28 cellular contexts compared by ENCODE assay signal in the genomic region with DNA sequence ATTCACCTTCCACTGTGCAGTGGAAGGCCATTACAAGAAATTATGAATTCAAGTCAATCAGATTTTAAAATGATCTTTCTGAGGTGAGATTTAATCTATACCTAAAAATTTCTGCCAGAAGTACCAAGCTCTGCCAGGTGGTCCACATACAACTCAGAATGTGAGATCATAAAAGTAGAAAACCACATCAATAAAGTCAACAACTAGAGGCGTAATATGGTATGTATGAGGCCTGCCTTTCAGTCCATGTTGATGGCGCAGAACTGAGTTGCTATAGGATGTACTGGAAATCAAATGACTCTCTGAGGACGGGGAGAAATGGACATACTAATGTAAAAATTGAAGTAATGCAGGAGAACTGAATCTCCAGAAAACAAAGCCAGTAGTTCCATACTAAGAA.
"Had no signal": no experiment of that assay in that cellular context is flagged by ENCODE, and none has a peak within 500 bp of the region (broad histone marks: within the 10 kb centered on the region; RNA-seq: fewer than 3 reads in every experiment).

No MANE protein-coding gene starts in this region.

- H3K27me3 ChIP-seq: stomach, suprapubic skin, testis, thyroid gland, tibial artery, tibial nerve, transverse colon, upper lobe of left lung, upper lobe of right lung, uterus, vagina had no signal

- H3K9me3 Mint-ChIP-seq: stimulated activated effector memory CD8-positive, alpha-beta T cell treated with anti-CD3 and anti-CD28 coated beads, Interleukin-12 subunit alpha, Interleukin-12 subunit beta, amount 100 ng/mL, for 72 hours; stimulated activated naive B cell treated with anti-CD40 and anti-IgM and Interleukin-4, amounts not matched to agents 10 μg/mL and 1 μg/mL and 100 μg/mL, for 72 hours; stimulated activated naive CD8-positive, alpha-beta T cell treated with anti-CD3 and anti-CD28 coated beads, Interleukin-15, amount 100 ng/mL, for 72 hours; type B pancreatic cell had no signal

- H3K4me1 ChIP-seq: stomach, suprapubic skin, testis, thyroid gland, tibial artery, tibial nerve, transverse colon, upper lobe of left lung, upper lobe of right lung, uterus, vagina had no signal

- H3K4me3 Mint-ChIP-seq: stimulated activated effector memory CD8-positive, alpha-beta T cell treated with anti-CD3 and anti-CD28 coated beads, Interleukin-12 subunit alpha, Interleukin-12 subunit beta, amount 100 ng/mL, for 72 hours; stimulated activated memory B cell treated with anti-CD40 and anti-IgM and Interleukin-4, amounts not matched to agents 10 μg/mL and 1 μg/mL and 100 μg/mL, for 72 hours; stimulated activated naive B cell treated with anti-CD40 and anti-IgM and Interleukin-4, amounts not matched to agents 10 μg/mL and 1 μg/mL and 100 μg/mL, for 72 hours; stimulated activated naive CD8-positive, alpha-beta T cell treated with anti-CD3 and anti-CD28 coated beads, Interleukin-15, amount 100 ng/mL, for 72 hours; stimulated activated naive CD8-positive, alpha-beta T cell treated with anti-CD3 and anti-CD28 coated beads, Interleukin-15, Interleukin-2, amounts not matched to agents 100 ng/mL and 50 ng/mL, for 24 hours; type B pancreatic cell had no signal

- ATAC-seq: stimulated activated effector memory CD8-positive, alpha-beta T cell treated with anti-CD3 and anti-CD28 coated beads, Interleukin-12 subunit alpha, Interleukin-12 subunit beta, amount 100 ng/mL, for 72 hours; stimulated activated memory B cell treated with anti-CD40 and anti-IgM and Interleukin-4, amounts not matched to agents 10 μg/mL and 1 μg/mL and 100 μg/mL, for 72 hours; stimulated activated naive B cell treated with anti-CD40 and anti-IgM and Interleukin-4, amounts not matched to agents 10 μg/mL and 1 μg/mL and 100 μg/mL, for 72 hours; stimulated activated naive CD8-positive, alpha-beta T cell treated with anti-CD3 and anti-CD28 coated beads, Interleukin-15, amount 100 ng/mL, for 72 hours; stimulated activated naive CD8-positive, alpha-beta T cell treated with anti-CD3 and anti-CD28 coated beads, Interleukin-15, Interleukin-2, amounts not matched to agents 100 U/mL and 50 U/mL, for 24 hours; upper lobe of right lung had no signal

- H3K36me3 ChIP-seq: stomach, suprapubic skin, thoracic aorta, thyroid gland, tibial artery, tibial nerve, transverse colon, upper lobe of left lung, upper lobe of right lung, uterus, vagina had no signal

- H3K9me3 ChIP-seq: stomach, suprapubic skin, testis, thoracic aorta, thyroid gland, tibial artery, tibial nerve, transverse colon, upper lobe of left lung, upper lobe of right lung, uterus, vagina had no signal

- H3K4me1 Mint-ChIP-seq: stimulated activated effector memory CD8-positive, alpha-beta T cell treated with anti-CD3 and anti-CD28 coated beads, Interleukin-12 subunit alpha, Interleukin-12 subunit beta, amount 100 ng/mL, for 72 hours; stimulated activated memory B cell treated with anti-CD40 and anti-IgM and Interleukin-4, amounts not matched to agents 10 μg/mL and 1 μg/mL and 100 μg/mL, for 72 hours; stimulated activated naive B cell treated with anti-CD40 and anti-IgM and Interleukin-4, amounts not matched to agents 10 μg/mL and 1 μg/mL and 100 μg/mL, for 72 hours; stimulated activated naive CD8-positive, alpha-beta T cell treated with anti-CD3 and anti-CD28 coated beads, Interleukin-15, amount 100 ng/mL, for 72 hours had no signal

- H3K36me3 Mint-ChIP-seq: stimulated activated effector memory CD8-positive, alpha-beta T cell treated with anti-CD3 and anti-CD28 coated beads, Interleukin-12 subunit alpha, Interleukin-12 subunit beta, amount 100 ng/mL, for 72 hours; stimulated activated memory B cell treated with anti-CD40 and anti-IgM and Interleukin-4, amounts not matched to agents 10 μg/mL and 1 μg/mL and 100 μg/mL, for 72 hours; stimulated activated naive B cell treated with anti-CD40 and anti-IgM and Interleukin-4, amounts not matched to agents 10 μg/mL and 1 μg/mL and 100 μg/mL, for 72 hours; type B pancreatic cell had no signal

- H3K27ac ChIP-seq: stomach, suprapubic skin, testis, thoracic aorta, thyroid gland, tibial artery, tibial nerve, transverse colon, upper lobe of left lung, upper lobe of right lung, uterus, vagina had no signal

- DNase-seq: stimulated activated CD4-positive, alpha-beta T cell treated with anti-CD3 and anti-CD28 coated beads, Interleukin-2, amount 100 ng/mL, for 48 hours; stimulated activated CD4-positive, alpha-beta T cell treated with anti-CD3 and anti-CD28 coated beads, Interleukin-4, amount 100 ng/mL, for 1 hour; stimulated activated CD4-positive, alpha-beta T cell treated with anti-CD3 and anti-CD28 coated beads, Interleukin-4, amount 100 ng/mL, for 24 hours; stimulated activated CD4-positive, alpha-beta T cell treated with anti-CD3 and anti-CD28 coated beads, Interleukin-4, amount 100 ng/mL, for 4 hours; stimulated activated CD8-positive, alpha-beta memory T cell treated with anti-CD3 and anti-CD28 coated beads, Interleukin-4, amount 100 ng/mL, for 48 hours; stimulated activated naive B cell treated with anti-CD40 and anti-IgM and Interleukin-4, amounts not matched to agents 10 μg/mL and 1 μg/mL and 100 μg/mL, for 72 hours; stimulated activated naive CD4-positive, alpha-beta T cell; stimulated activated naive CD4-positive, alpha-beta T cell treated with Interleukin-2 at 50 U/mL for 16 hours; stimulated activated naive CD8-positive, alpha-beta T cell treated with anti-CD3 and anti-CD28 coated beads, Interleukin-15, amount 100 ng/mL, for 72 hours; stimulated activated naive CD8-positive, alpha-beta T cell treated with anti-CD3 and anti-CD28 coated beads, Interleukin-15, Interleukin-2, amounts not matched to agents 100 U/mL and 50 U/mL, for 24 hours; stomach; substantia nigra; testis; thyroid gland; tibial artery; transverse colon; trophoblast cell; upper lobe of left lung; upper lobe of right lung; uterus had no signal

- H3K4me3 ChIP-seq: stomach, suprapubic skin, testis, thoracic aorta, thyroid gland, tibial artery, tibial nerve, transverse colon, upper lobe of left lung, upper lobe of right lung, uterus, vagina had no signal

- H3K27ac Mint-ChIP-seq: stimulated activated effector memory CD8-positive, alpha-beta T cell treated with anti-CD3 and anti-CD28 coated beads, Interleukin-12 subunit alpha, Interleukin-12 subunit beta, amount 100 ng/mL, for 72 hours; stimulated activated memory B cell treated with anti-CD40 and anti-IgM and Interleukin-4, amounts not matched to agents 10 μg/mL and 1 μg/mL and 100 μg/mL, for 72 hours; stimulated activated naive B cell treated with anti-CD40 and anti-IgM and Interleukin-4, amounts not matched to agents 10 μg/mL and 1 μg/mL and 100 μg/mL, for 72 hours; stimulated activated naive CD8-positive, alpha-beta T cell treated with anti-CD3 and anti-CD28 coated beads, Interleukin-15, amount 100 ng/mL, for 72 hours; stimulated activated naive CD8-positive, alpha-beta T cell treated with anti-CD3 and anti-CD28 coated beads, Interleukin-15, Interleukin-2, amounts not matched to agents 100 ng/mL and 50 ng/mL, for 24 hours; type B pancreatic cell had no signal
